Comparison of ENCODE assay signal across 8 cellular contexts in the genomic region with DNA sequence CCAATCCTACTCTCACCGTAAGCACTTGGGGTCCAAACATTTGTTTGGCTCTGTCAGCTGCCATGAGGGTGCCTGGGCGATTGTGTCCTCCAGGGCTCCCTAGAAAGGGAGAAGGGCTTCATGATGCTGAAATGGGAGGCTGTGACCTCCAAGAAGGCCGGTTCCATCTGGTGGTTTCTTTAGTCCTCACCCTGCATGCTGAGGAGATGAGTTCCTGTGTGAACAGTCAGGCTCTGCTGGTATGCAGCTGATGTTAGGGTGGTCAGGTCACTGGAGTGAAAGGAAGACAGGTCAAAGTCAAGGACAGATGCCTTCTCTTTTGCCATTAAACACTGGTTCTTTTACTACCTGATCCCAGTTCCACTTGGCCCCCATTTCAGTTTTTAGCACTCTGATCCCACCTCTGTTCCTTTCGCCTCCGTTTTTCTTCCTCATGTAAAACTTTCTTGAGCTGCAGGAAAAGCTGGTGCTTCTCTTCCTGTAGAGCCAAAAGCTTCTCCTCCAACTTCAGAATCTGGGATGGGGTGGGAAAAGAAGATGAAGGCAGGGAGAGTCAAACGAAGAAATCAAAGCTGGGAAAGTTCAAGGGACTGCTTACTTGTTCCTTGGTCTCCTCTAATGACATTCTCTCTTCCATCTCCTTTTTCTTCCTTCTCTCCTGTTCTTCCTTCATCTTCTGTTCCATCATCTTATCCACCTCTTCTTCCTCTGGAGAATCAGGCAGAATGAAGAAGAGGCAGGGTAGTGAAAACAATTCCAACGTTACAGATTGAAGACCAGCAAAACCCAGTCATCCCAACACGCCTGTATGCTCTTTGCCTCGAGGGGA. TPM values are rescaled to one million over a fixed set of nuclear protein-coding genes. Genes with fewer than 3 reads are reported as not detected.
DNase-seq lines count a peak whose midpoint lies in the region; ATAC-seq and TF ChIP-seq lines count a peak whose summit lies in the region.

No MANE protein-coding gene starts in this region.

- H3K36me3 ChIP-seq in BLaER1 (peaks cover 85% of the 10 kb centered on the region), mammary epithelial cell (ENCODE audit: insufficient read depth, low read length) (peaks cover 39% of the 10 kb centered on the region), muscle layer of duodenum (ENCODE audit: control insufficient read depth in 1 of 2, insufficient read depth in 2 of 2, low read length in 2 of 2) (peaks cover 59 to 72% of the 10 kb centered on the region in 2 donors)

- DNase-seq in KBM-7 (peak; percentile 31), mammary epithelial cell (peak; percentile 11), COR-L47 (lab: John Stamatoyannopoulos, UW) (no peak), posterior cingulate gyrus (no peak)
- DNase-seq in activated CD4-positive, CD25-positive, alpha-beta regulatory T cell (lab: John Stamatoyannopoulos, UW) = no peak

- H3K27me3 ChIP-seq in BLaER1 = no peaks in the 10 kb centered on the region
- H3K27me3 ChIP-seq in mammary epithelial cell (ENCODE audit: insufficient read depth, low read length) = no peaks in the 10 kb centered on the region
- no peaks in the 10 kb centered on the region for H3K27me3 ChIP-seq in muscle layer of duodenum (ENCODE audit: low read depth, low read length)

- H2AFZ ChIP-seq in mammary epithelial cell (ENCODE audit: low read depth, low read length) = no peak overlapping the region

- 45% methylated on average over 9 of the region's 9 CpGs for WGBS in mammary epithelial cell (ENCODE audit: low coverage, missing lambda C conversion rate)

- H3K79me2 ChIP-seq in mammary epithelial cell (ENCODE audit: insufficient read depth, low read length) = peaks cover 56% of the 10 kb centered on the region

- TSS peak; percentile 55 for BruUV-seq in mammary epithelial cell (replicated peaks; lab: Mats Ljungman, UMichigan)

- peak overlapping the region; percentile 95 for H3K4me2 ChIP-seq in BLaER1
- H3K4me2 ChIP-seq in mammary epithelial cell (ENCODE audit: insufficient read depth, low read depth, low read length) = peak overlapping the region; percentile 96

- H4K20me1 ChIP-seq in BLaER1 = peaks cover 59% of the 10 kb centered on the region
- H4K20me1 ChIP-seq in mammary epithelial cell (ENCODE audit: insufficient read depth, low read length) = peaks cover 12% of the 10 kb centered on the region

- in situ Hi-C loops in KBM-7 (cut with MboI; ENCODE audit: low pct_unique_long_range_greater_than_20kb, low sequenced_read_pairs) (no loop called here), mammary epithelial cell (cut with MboI; ENCODE audit: low sequenced_read_pairs in 2 of 2) (no loop called here)

- peak overlapping the region; percentile 91 for H3K27ac ChIP-seq in BLaER1
- peak overlapping the region; percentile 36 for H3K27ac ChIP-seq in mammary epithelial cell (ENCODE audit: insufficient read depth, low read depth, low read length)
- H3K27ac ChIP-seq in muscle layer of duodenum (ENCODE audit: low read length) = peak overlapping the region; percentile 74

- intact Hi-C loops in mammary epithelial cell (cut with micrococcal nuclease) (loop anchor here (2.0 kb wide), 1 partner anchor 37 kb away; no protein-coding TSS in a partner anchor), posterior cingulate gyrus (cut with DNase I) (no loop called here)

- no peak for ATAC-seq in HG02840 (IDR thresholded peaks at IDR 0.05; ENCODE audit: low FRiP score, unreplicated experiment)

- no peaks in the 10 kb centered on the region for H3K9me3 ChIP-seq in BLaER1
- H3K9me3 ChIP-seq in mammary epithelial cell (replicated peaks; ENCODE audit: insufficient read depth, low read length) = no peaks in the 10 kb centered on the region
- H3K9me3 ChIP-seq in muscle layer of duodenum (ENCODE audit: control insufficient read depth in 1 of 2, low read length in 2 of 2) = no peaks in the 10 kb centered on the region

- no peak for TF ChIP-seq CTCF in mammary epithelial cell (conservative IDR thresholded peaks at IDR 0.05 in 1 of 2, IDR thresholded peaks at IDR 0.05 in 1 of 2; ENCODE audit: extremely low read depth in 1 of 2, insufficient read depth in 1 of 2, low read depth in 1 of 2, low read length in 2 of 2)

- H3K4me1 ChIP-seq in BLaER1 (peaks cover 57% of the 10 kb centered on the region), mammary epithelial cell (ENCODE audit: insufficient read depth, low read length) (peaks cover 43% of the 10 kb centered on the region), muscle layer of duodenum (ENCODE audit: control insufficient read depth in 1 of 2, insufficient read depth in 2 of 2, low read length in 2 of 2) (peaks cover 22 to 50% of the 10 kb centered on the region in 2 donors)

- dilution Hi-C loops in mammary epithelial cell (cut with HindIII; ENCODE audit: low sequenced_read_pairs) = no loop called here

- H3K4me3 ChIP-seq in BLaER1 (peak overlapping the region; percentile 94), mammary epithelial cell (replicated peaks in 1 of 3; ENCODE audit: insufficient read depth in 1 of 3, low read depth in 2 of 3, low read length in 3 of 3) (peak overlapping the region; percentile 74 to 87 (median 79)), muscle layer of duodenum (ENCODE audit: low read depth in 1 of 2, low read length in 2 of 2) (peak overlapping the region; percentile 73 to 96)

- peak overlapping the region; percentile 91 for H3K9ac ChIP-seq in BLaER1
- peak overlapping the region; percentile 48 for H3K9ac ChIP-seq in mammary epithelial cell (ENCODE audit: insufficient read depth, low read length)

- CTCF ChIA-PET in mammary epithelial cell (lab: Charles Lee; ENCODE audit: low non-redundant PET) = interaction anchor here (0.6 kb wide), 1 partner anchor 17 kb away, joined by 23 read pairs; no protein-coding TSS in a partner anchor

RNA-seq across cellular contexts. Expression of a gene that starts 1.1 kb away (rescaled TPM):
- total RNA-seq in mammary epithelial cell = 10 to 100 TPM; 29.7 to 40.5 TPM
- polyA plus RNA-seq in mammary epithelial cell = 62.1 TPM
- polyA minus RNA-seq in mammary epithelial cell = 69.4 TPM

RNA-seq across cellular contexts. Expression of a gene that starts 6.7 kb away (rescaled TPM):
- 1,000 to 10,000 TPM in 1 of 2 donors, 100 to 1,000 TPM in 1; 597 to 1,021 TPM for total RNA-seq in mammary epithelial cell
- 1,130 TPM for polyA plus RNA-seq in mammary epithelial cell
- polyA minus RNA-seq in mammary epithelial cell = 1,457 TPM

RNA-seq across cellular contexts. Expression of a gene that starts 15.0 kb away (rescaled TPM):
- total RNA-seq in mammary epithelial cell = 10 to 100 TPM; 12.3 to 34.1 TPM
- polyA plus RNA-seq in mammary epithelial cell = 14.2 TPM
- 17.5 TPM for polyA minus RNA-seq in mammary epithelial cell

RNA-seq across cellular contexts. Expression of a gene that starts 19.7 kb away (rescaled TPM):
- total RNA-seq in mammary epithelial cell = under 1 TPM; 0.17 to 0.42 TPM
- 0.10 TPM for polyA plus RNA-seq in mammary epithelial cell
- not detected for polyA minus RNA-seq in mammary epithelial cell

RNA-seq across cellular contexts. Expression of a gene that starts 22.2 kb away (rescaled TPM):
- total RNA-seq in mammary epithelial cell = 1 to 10 TPM; 2.0 to 4.7 TPM
- 1.2 TPM for polyA plus RNA-seq in mammary epithelial cell
- polyA minus RNA-seq in mammary epithelial cell = not detected

Comparison
In these comparisons a context has a peak if more than half of its experiments do, and no peak if none do; other contexts are left out.
1. H3K27ac ChIP-seq: peak in every context shown above with its lines; median percentile 91 in BLaER1; 74 in muscle layer of duodenum; 36 in mammary epithelial cell.
2. DNase-seq: peak in KBM-7 (single experiment) and mammary epithelial cell (single experiment); none in activated CD4-positive, CD25-positive, alpha-beta regulatory T cell (0 of 4), COR-L47 (single experiment) and posterior cingulate gyrus (0 of 10).
3. Peak in every context shown above with its lines, with median percentiles within 50 percentile points of each other: H3K4me3 ChIP-seq.